9 cellular contexts compared by ENCODE assay signal in the genomic region with DNA sequence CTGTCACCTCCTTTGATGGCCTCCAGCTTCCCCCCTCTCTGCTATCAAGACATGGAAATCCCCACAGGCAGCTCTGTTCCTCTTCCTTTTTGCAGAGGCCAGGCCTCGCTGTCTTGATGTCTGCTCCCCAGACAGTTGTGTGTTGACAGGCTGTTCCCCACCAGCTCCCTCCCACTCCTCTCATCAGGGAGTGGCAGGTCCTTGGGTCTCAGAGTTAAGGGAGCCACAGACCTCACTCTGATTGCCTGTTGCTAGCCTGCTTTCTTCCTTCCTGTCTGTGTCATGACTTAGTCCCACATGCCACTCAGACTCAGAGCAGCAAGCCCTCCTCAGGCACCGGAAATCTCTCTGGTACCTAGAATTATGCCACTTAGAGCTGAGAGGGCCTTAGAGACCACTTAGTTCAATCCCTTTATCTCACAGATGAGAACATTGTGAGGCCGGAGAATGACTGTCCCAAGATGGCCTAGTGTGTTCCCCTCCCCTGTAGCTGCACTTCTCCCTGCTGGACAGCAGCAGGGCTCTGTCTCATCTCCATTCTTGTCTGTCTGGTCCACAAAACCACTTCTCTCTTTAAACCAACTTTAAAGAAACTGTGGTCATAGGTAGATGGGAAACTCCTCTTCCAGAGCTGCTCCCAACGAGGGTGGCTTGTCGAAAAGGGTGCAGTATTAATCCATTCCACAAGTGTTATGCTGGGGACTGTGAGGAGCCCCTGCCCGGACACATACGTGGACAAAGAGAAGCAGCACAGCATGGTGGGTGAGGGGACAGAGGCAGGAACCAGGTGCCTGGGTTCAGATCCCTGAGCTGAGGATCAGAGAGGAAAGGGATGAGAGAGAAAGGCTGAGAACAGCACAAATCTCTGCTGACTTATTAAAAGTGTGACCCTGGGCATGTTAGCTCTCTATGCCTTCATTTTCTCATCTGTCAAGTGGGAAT. TPM values are rescaled to one million over a fixed set of nuclear protein-coding genes. Genes with fewer than 3 reads are reported as not detected.
DNase-seq lines count a peak whose midpoint lies in the region; ATAC-seq and TF ChIP-seq lines count a peak whose summit lies in the region.
"Had no signal": no experiment of that assay in that cellular context is flagged by ENCODE, and none has a peak within 500 bp of the region (broad histone marks: within the 10 kb centered on the region; RNA-seq: fewer than 3 reads in every experiment).

No MANE protein-coding gene starts in this region.

- H3K27ac ChIP-seq in DOHH2 (ENCODE audit: low read depth, low read length): peak overlapping the region; percentile 44

- ATAC-seq in GM19467 (IDR thresholded peaks at IDR 0.05; ENCODE audit: unreplicated experiment) (peak; percentile 55), HG03571 (IDR thresholded peaks at IDR 0.05; ENCODE audit: unreplicated experiment) (peak; percentile 54)
- ATAC-seq: HCT116 had no signal

- no peaks in the 10 kb centered on the region for H4K20me1 ChIP-seq in DOHH2 (ENCODE audit: control insufficient read depth, insufficient read depth, low read depth, low read length)

- H3K4me3 Mint-ChIP-seq in endothelial cell (ENCODE audit: unreplicated experiment): peak overlapping the region; percentile 67

- peaks cover 23% of the 10 kb centered on the region for H3F3A ChIP-seq in DOHH2 (ENCODE audit: control insufficient read depth, insufficient read depth)

- H3K27me3 ChIP-seq in DOHH2 (ENCODE audit: control insufficient read depth, low read length): no peaks in the 10 kb centered on the region

- TF ChIP-seq CTCF in DOHH2 (IDR thresholded peaks at IDR 0.05; ENCODE audit: low read depth, low read length, poor library complexity, severe bottlenecking) (no peak), endothelial cell (IDR thresholded peaks at IDR 0.05; ENCODE audit: unreplicated experiment) (no peak)

- H3K4me1 Mint-ChIP-seq in endothelial cell (ENCODE audit: unreplicated experiment): peaks cover 48% of the 10 kb centered on the region

- H3K4me1 ChIP-seq in DOHH2 (ENCODE audit: control insufficient read depth, low read length): peaks cover 67% of the 10 kb centered on the region

- peaks cover 24% of the 10 kb centered on the region for H3K79me2 ChIP-seq in DOHH2 (ENCODE audit: control insufficient read depth, low read length)

- H3K27me3 Mint-ChIP-seq in endothelial cell (ENCODE audit: unreplicated experiment): no peaks in the 10 kb centered on the region

- peaks cover 35% of the 10 kb centered on the region for H3K36me3 ChIP-seq in DOHH2 (ENCODE audit: control insufficient read depth, low read length)

- DNase-seq in activated CD4-positive, alpha-beta T cell treated with anti-CD3 and anti-CD28 coated beads for 4 hours: peak; percentile 61
- DNase-seq in endothelial cell (ENCODE audit: low spot score): no peak
- DNase-seq in stimulated activated CD8-positive, alpha-beta memory T cell treated with anti-CD3 and anti-CD28 coated beads, Interleukin-12 subunit alpha, Interleukin-12 subunit beta, amount 100 ng/mL, for 4 hours (ENCODE audit: low read depth): peak; percentile 33
- DNase-seq in NCI-H345 (lab: John Stamatoyannopoulos, UW): no peak
- DNase-seq in dedifferentiated amniotic fluid mesenchymal stem cell (ENCODE audit: extremely low spot score): no peak

- no peaks in the 10 kb centered on the region for H3K9me3 ChIP-seq in DOHH2 (ENCODE audit: control insufficient read depth, insufficient read depth, low read length)

- H3K9me2 ChIP-seq in DOHH2 (replicated peaks; ENCODE audit: control insufficient read depth, low read length): no peaks in the 10 kb centered on the region

- H3K27ac Mint-ChIP-seq in endothelial cell (ENCODE audit: unreplicated experiment): peak overlapping the region; percentile 57

- peak overlapping the region; percentile 90 for H3K4me2 ChIP-seq in DOHH2 (ENCODE audit: low read length)

- peaks cover 22% of the 10 kb centered on the region for H3K36me3 Mint-ChIP-seq in endothelial cell (ENCODE audit: low read depth, unreplicated experiment)

- no peaks in the 10 kb centered on the region for H3K9me3 Mint-ChIP-seq in endothelial cell (ENCODE audit: unreplicated experiment)

- H3K4me3 ChIP-seq in DOHH2 (ENCODE audit: low read length): peak overlapping the region; percentile 77

RNA-seq across cellular contexts. Expression of gene AMPD3, which starts 4.2 kb away (rescaled TPM):
- 23.2 TPM for total RNA-seq in endothelial cell (ENCODE audit: unreplicated experiment)

Comparison
In these comparisons a context has a peak if more than half of its experiments do, and no peak if none do; other contexts are left out.
1. DNase-seq: peak in activated CD4-positive, alpha-beta T cell treated with anti-CD3 and anti-CD28 coated beads for 4 hours (2 of 2) and stimulated activated CD8-positive, alpha-beta memory T cell treated with anti-CD3 and anti-CD28 coated beads, Interleukin-12 subunit alpha, Interleukin-12 subunit beta, amount 100 ng/mL, for 4 hours (single experiment); none in endothelial cell (single experiment), NCI-H345 (single experiment) and dedifferentiated amniotic fluid mesenchymal stem cell (single experiment).